24 cellular contexts compared by ENCODE assay signal in the genomic region with DNA sequence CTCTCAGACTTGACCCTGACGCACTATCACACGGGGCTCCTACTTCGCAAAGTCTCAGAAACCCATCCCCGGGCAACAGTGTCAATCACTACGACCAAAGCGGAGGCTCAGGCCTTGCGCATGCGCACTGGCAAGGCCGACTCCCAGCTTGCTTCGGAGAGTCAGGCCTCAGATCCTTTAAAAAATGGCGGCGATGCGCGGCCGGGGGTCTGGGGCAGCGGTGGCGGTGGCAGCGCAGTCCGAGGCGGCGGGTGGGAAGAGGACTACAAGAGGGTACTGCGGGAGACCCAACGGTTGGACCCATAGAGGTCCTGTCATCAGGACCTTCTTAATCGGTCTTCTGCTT.
"Had no signal": no experiment of that assay in that cellular context is flagged by ENCODE, and none has a peak within 500 bp of the region (broad histone marks: within the 10 kb centered on the region; RNA-seq: fewer than 3 reads in every experiment).

No MANE protein-coding gene starts in this region.

- H3K4me1 ChIP-seq: adrenal gland, body of pancreas, esophagus muscularis mucosa, foreskin keratinocyte, heart left ventricle, right lobe of liver had no signal

- H3K9me3 ChIP-seq: adrenal gland, body of pancreas, right lobe of liver had no signal

- H3K4me3 ChIP-seq: adrenal gland, body of pancreas, esophagus muscularis mucosa, heart left ventricle, right lobe of liver had no signal

- H3K36me3 ChIP-seq: adrenal gland, esophagus muscularis mucosa, heart left ventricle, right lobe of liver had no signal

- H3K27me3 ChIP-seq: adrenal gland, body of pancreas, foreskin keratinocyte, heart left ventricle, right lobe of liver had no signal

- ATAC-seq: activated CD4-positive, CD25-positive, alpha-beta regulatory T cell treated with anti-CD3 and anti-CD28 coated beads, Interleukin-2, amount 50 U/mL, for 24 hours; body of pancreas; foreskin keratinocyte; heart left ventricle; left colon; right lobe of liver; stimulated activated effector memory CD8-positive, alpha-beta T cell treated with anti-CD3 and anti-CD28 coated beads, Interleukin-12 subunit alpha, Interleukin-12 subunit beta, amount 100 ng/mL, for 72 hours had no signal

- DNase-seq: activated CD4-positive, alpha-beta memory T cell treated with anti-CD3 and anti-CD28 coated beads for 36 hours; activated CD4-positive, alpha-beta T cell treated with anti-CD3 and anti-CD28 coated beads for 48 hours; activated CD8-positive, alpha-beta memory T cell treated with anti-CD3 and anti-CD28 coated beads, Interleukin-2, amount 50 U/mL, for 4 hours; activated effector memory CD4-positive, alpha-beta T cell treated with anti-CD3 and anti-CD28 coated beads, Interleukin-2, amount 50 U/mL, for 16 hours; activated naive CD4-positive, alpha-beta T cell treated with anti-CD3 and anti-CD28 coated beads for 36 hours; activated naive CD8-positive, alpha-beta T cell treated with anti-CD3 and anti-CD28 coated beads for 36 hours; activated T-cell treated with anti-CD3 and anti-CD28 coated beads, Interleukin-2, amount 50 U/mL, for 1 hour; body of pancreas; dermis blood vessel endothelial cell; effector CD4-positive, alpha-beta T cell; foreskin keratinocyte; heart left ventricle; hypothalamus; immature natural killer cell; kidney; left colon; mammary epithelial cell; right lobe of liver; stimulated activated CD4-positive, alpha-beta T cell treated with anti-CD3 and anti-CD28 coated beads, Interleukin-4, amount 100 ng/mL, for 24 hours had no signal

- FAIRE-seq: colon, kidney had no signal

- H3K27ac ChIP-seq: adrenal gland, body of pancreas, esophagus muscularis mucosa, foreskin keratinocyte, heart left ventricle, right lobe of liver had no signal
